ENCODE assay signal across 12 cellular contexts in the genomic region with DNA sequence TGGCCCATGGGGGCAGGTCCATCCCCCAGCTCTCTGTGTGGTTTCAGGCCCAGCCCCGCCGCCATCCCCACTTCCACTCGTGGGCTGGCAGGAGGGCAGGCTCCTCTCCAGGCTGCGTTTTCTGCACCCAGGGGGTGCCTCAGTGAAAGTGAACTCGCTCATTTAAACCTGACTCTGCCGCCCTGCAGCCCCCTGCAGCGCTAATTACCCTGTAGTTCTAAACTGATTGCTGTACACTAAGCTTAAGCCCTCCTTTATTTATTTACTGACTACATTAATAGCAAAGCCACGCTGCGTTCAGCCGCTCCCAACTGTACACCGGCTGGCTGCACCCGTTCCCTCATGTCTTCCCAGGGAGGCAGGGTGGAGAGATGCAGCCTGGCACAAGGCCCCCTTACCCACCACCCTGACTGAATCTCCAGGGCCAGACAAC. TPM values are rescaled to one million over a fixed set of nuclear protein-coding genes. Genes with fewer than 3 reads are reported as not detected.
DNase-seq lines count a peak whose midpoint lies in the region; TF ChIP-seq lines count a peak whose summit lies in the region.
"Had no signal": no experiment of that assay in that cellular context is flagged by ENCODE, and none has a peak within 500 bp of the region (broad histone marks: within the 10 kb centered on the region; RNA-seq: fewer than 3 reads in every experiment).

No MANE protein-coding gene starts in this region.

- H2BK15ac ChIP-seq in mesenchymal stem cell (ENCODE audit: low read depth, poor library complexity, severe bottlenecking), result no peak overlapping the region

- peak overlapping the region; percentile 28 for H4K91ac ChIP-seq in mesenchymal stem cell (ENCODE audit: low read length)

- WGBS in mesenchymal stem cell, result 90% methylated on average over 12 of the region's 12 CpGs
- WGBS in transverse colon (ENCODE audit: low coverage in 1 of 2), 2 donors, result 89% methylated on average over 12 of the region's 12 CpGs; no CpG with 5 or more reads in 1 of the 2 donors

- TF ChIP-seq POLR2A in transverse colon (IDR thresholded peaks at IDR 0.05), result no peak

- H3K18ac ChIP-seq in mesenchymal stem cell (ENCODE audit: low read depth in 1 of 2, low read length in 2 of 2), result no peak overlapping the region

- no peak overlapping the region for H3K23ac ChIP-seq in mesenchymal stem cell (ENCODE audit: low read length in 2 of 2)

- no peak for TF ChIP-seq EP300 in transverse colon (IDR thresholded peaks at IDR 0.05; ENCODE audit: low read depth)

- no peak overlapping the region for H2AK5ac ChIP-seq in mesenchymal stem cell (ENCODE audit: low read length, severe bottlenecking)

- no peaks in the 10 kb centered on the region for H3K9me3 ChIP-seq in mesenchymal stem cell (ENCODE audit: control insufficient read depth, low read length)
- no peaks in the 10 kb centered on the region for H3K9me3 ChIP-seq in transverse colon
- H3K9me3 ChIP-seq: body of pancreas had no signal

- no peak overlapping the region for H3K9ac ChIP-seq in mesenchymal stem cell (ENCODE audit: low read length)

- H2AFZ ChIP-seq in mesenchymal stem cell (ENCODE audit: low read depth, low read length), result no peak overlapping the region

- H3K14ac ChIP-seq in mesenchymal stem cell (ENCODE audit: low read length in 2 of 2), result no peak overlapping the region

- H3K27me3 ChIP-seq in mesenchymal stem cell (ENCODE audit: control insufficient read depth in 1 of 2, insufficient read depth in 1 of 2, low read length in 2 of 2) (peaks cover 53 to 74% of the 10 kb centered on the region in 2 experiments), transverse colon (peaks cover 5% of the 10 kb centered on the region), H7 (ENCODE audit: control insufficient read depth, insufficient read depth, low read length) (no peaks in the 10 kb centered on the region; the same call in 1 of the 2 replicates)
- H3K27me3 ChIP-seq: body of pancreas had no signal

- H2BK120ac ChIP-seq in mesenchymal stem cell (ENCODE audit: low read depth, low read length), result no peak overlapping the region

- H3K4me3 ChIP-seq in mesenchymal stem cell (ENCODE audit: insufficient read depth in 1 of 2, low read depth in 1 of 2, low read length in 2 of 2) (no peak overlapping the region), transverse colon (no peak overlapping the region), H7 (ENCODE audit: insufficient read depth, low read depth, low read length) (no peak overlapping the region)
- H3K4me3 ChIP-seq: body of pancreas had no signal

- H4K8ac ChIP-seq in mesenchymal stem cell (ENCODE audit: low read length), result no peak overlapping the region

- no peak overlapping the region for H2BK5ac ChIP-seq in mesenchymal stem cell (ENCODE audit: low read depth, low read length, poor library complexity, severe bottlenecking)

- no peak overlapping the region for H3K4me2 ChIP-seq in mesenchymal stem cell (ENCODE audit: low read length, poor library complexity, severe bottlenecking)

- no peak overlapping the region for H3K4ac ChIP-seq in mesenchymal stem cell (ENCODE audit: low read depth in 1 of 2, low read length in 2 of 2)

- no peak overlapping the region for H2BK12ac ChIP-seq in mesenchymal stem cell (ENCODE audit: low read length in 2 of 2)

- H3K4me1 ChIP-seq in mesenchymal stem cell (ENCODE audit: control insufficient read depth, insufficient read depth, low read depth, low read length), result peaks cover 5% of the 10 kb centered on the region
- peaks cover 0 to 48% (median 27%) of the 10 kb centered on the region in 4 donors for H3K4me1 ChIP-seq in transverse colon

- intact Hi-C loops in transverse colon (cut with DNase I; ENCODE audit: low total_unique reads), result loop anchor here (5.0 to 10.0 kb wide), 2 partner anchors 75 to 202 kb away; partner anchors contain the start of gene ZBTB16

- DNase-seq in NCI-H524 (lab: John Stamatoyannopoulos, UW) (peak; percentile 25 to 41), NCI-H524 treated with DMSO at 0.1 percent for 48 hours (lab: John Stamatoyannopoulos, UW) (no peak), NCI-H82 treated with DMSO at 0.1 percent for 48 hours (lab: John Stamatoyannopoulos, UW; ENCODE audit: unreplicated experiment) (peak; percentile 54), mesenchymal stem cell (no peak), transverse colon (no peak), H7 (no peak), GM20000 (ENCODE audit: low spot score) (no peak)
- DNase-seq in stimulated activated CD4-positive, alpha-beta T cell treated with anti-CD3 and anti-CD28 coated beads, Interleukin-4, amount 100 ng/mL, for 1 hour, result no peak
- DNase-seq: effector memory CD4-positive, alpha-beta T cell; foreskin fibroblast; NCI-H187 had no signal

- H3K36me3 ChIP-seq in mesenchymal stem cell (ENCODE audit: control insufficient read depth in 1 of 2, insufficient read depth in 2 of 2, low read depth in 1 of 2, low read length in 2 of 2) (no peaks in the 10 kb centered on the region), transverse colon (no peaks in the 10 kb centered on the region), H7 (replicated peaks; ENCODE audit: control insufficient read depth, insufficient read depth, low read length) (no peaks in the 10 kb centered on the region)

- H3K27ac ChIP-seq in mesenchymal stem cell (ENCODE audit: low read length, poor library complexity, severe bottlenecking) (no peak overlapping the region), transverse colon (peak overlapping the region in 3 of 4 donors; percentile 69 to 76 (median 75))

- TF ChIP-seq CTCF in transverse colon (IDR thresholded peaks at IDR 0.05) (no peak), GM20000 (IDR thresholded peaks at IDR 0.05; ENCODE audit: extremely low read depth, missing control alignments) (no peak)

- no peaks in the 10 kb centered on the region for H3K79me1 ChIP-seq in mesenchymal stem cell (replicated peaks; ENCODE audit: low read length, poor library complexity, severe bottlenecking)

- in situ Hi-C loops in transverse colon (cut with MboI; ENCODE audit: low pct_ligation_motif_present in 1 of 4, low pct_unique_long_range_greater_than_20kb in 1 of 4, low sequenced_read_pairs in 3 of 4), result loop anchor here in 2 of 4 donors (10.0 to 25.0 kb wide), 3 partner anchors 222 to 372 kb away; partner anchors contain the start of genes HTR3B (in 1 of the 2) and USP28 (in 1 of the 2)

RNA-seq across cellular contexts. Expression of gene NNMT, which starts 36.6 kb away (rescaled TPM):
- polyA plus RNA-seq in mesenchymal stem cell (2013, experiment 1 of 2), result 700 TPM
- polyA plus RNA-seq in mesenchymal stem cell (2013, experiment 2 of 2), result 645 TPM
- 100 to 1,000 TPM in 3 of 4 donors, 10 to 100 TPM in 1; 37.8 to 385 (median 179) TPM for total RNA-seq in transverse colon
- not detected in 2 replicates for total RNA-seq in H7 (2014; rRNA removed; shearing (Covaris generic))

Comparison
In these comparisons a context has a peak if more than half of its experiments do, and no peak if none do; other contexts are left out.
1. DNase-seq: peak in NCI-H524 (2 of 2) and NCI-H82 treated with DMSO at 0.1 percent for 48 hours (single experiment); none in NCI-H524 treated with DMSO at 0.1 percent for 48 hours (single experiment), mesenchymal stem cell (single experiment), transverse colon (single experiment), H7 (single experiment), stimulated activated CD4-positive, alpha-beta T cell treated with anti-CD3 and anti-CD28 coated beads, Interleukin-4, amount 100 ng/mL, for 1 hour (single experiment) and GM20000 (single experiment).
2. RNA of gene NNMT, which starts 36.6 kb away (total RNA-seq): 37.8 to 385 TPM in transverse colon; not detected in H7; every median in the first group is over 10 times any median in the second.